8 cellular contexts compared by ENCODE assay signal in genomic region chr11:114774599-114775365, GRCh38.
DNase-seq lines count a peak whose midpoint lies in the region; ATAC-seq and TF ChIP-seq lines count a peak whose summit lies in the region.

No MANE protein-coding gene starts in this region.

- H3K27ac ChIP-seq in KMS-11 (no peak overlapping the region), Panc1 (ENCODE audit: low read length) (no peak overlapping the region), fibroblast of lung (ENCODE audit: insufficient read depth, low read length) (no peak overlapping the region)

- no peaks in the 10 kb centered on the region for H3K27me3 ChIP-seq in KMS-11 (ENCODE audit: insufficient read depth, low read depth)
- no peaks in the 10 kb centered on the region for H3K27me3 ChIP-seq in Panc1 (ENCODE audit: control insufficient read depth, insufficient read depth, low read length)
- no peaks in the 10 kb centered on the region for H3K27me3 ChIP-seq in fibroblast of lung (ENCODE audit: control insufficient read depth, insufficient read depth, low read length)

- TF ChIP-seq CTCF in KMS-11 (conservative IDR thresholded peaks at IDR 0.05; ENCODE audit: low read depth, low read length) (peak; percentile 46; the same call in 1 of the 2 replicates), Panc1 (IDR thresholded peaks at IDR 0.05) (peak; percentile 85), fibroblast of lung (conservative IDR thresholded peaks at IDR 0.05 in 1 of 2, IDR thresholded peaks at IDR 0.05 in 1 of 2; ENCODE audit: low read depth in 1 of 2, low read length in 2 of 2) (peak; percentile 49 to 61)

- in situ Hi-C loops in Panc1 (cut with HindIII; ENCODE audit: low pct_unique_long_range_greater_than_20kb, low sequenced_read_pairs): no loop called here

- CTCF ChIA-PET in Panc1 (lab: Charles Lee): no interaction called here

- H3K9ac ChIP-seq in KMS-11 (no peak overlapping the region), fibroblast of lung (ENCODE audit: insufficient read depth, low read length) (no peak overlapping the region)

- no peak overlapping the region for H3K4me3 ChIP-seq in KMS-11 (IDR thresholded peaks at IDR 0.05; ENCODE audit: insufficient read depth, low read depth, low read length)
- H3K4me3 ChIP-seq in Panc1 (ENCODE audit: low read depth in 2 of 2, low read length in 2 of 2): no peak overlapping the region
- no peak overlapping the region for H3K4me3 ChIP-seq in fibroblast of lung (replicated peaks in 1 of 4; ENCODE audit: control extremely low read depth in 1 of 4, insufficient read depth in 1 of 4, low read depth in 3 of 4, low read length in 4 of 4)

- no peaks in the 10 kb centered on the region for H4K20me1 ChIP-seq in KMS-11 (ENCODE audit: insufficient read depth)
- H4K20me1 ChIP-seq in fibroblast of lung (ENCODE audit: control insufficient read depth, extremely low read depth, insufficient read depth, low read length): no peaks in the 10 kb centered on the region

- H3K36me3 ChIP-seq in KMS-11 (ENCODE audit: insufficient read depth) (no peaks in the 10 kb centered on the region), Panc1 (ENCODE audit: control insufficient read depth, insufficient read depth, low read length) (no peaks in the 10 kb centered on the region), fibroblast of lung (ENCODE audit: control insufficient read depth, insufficient read depth, low read length) (no peaks in the 10 kb centered on the region)

- POLR2A ChIA-PET in Panc1 (lab: Charles Lee): no interaction called here

- intact Hi-C loops in Panc1 (cut with micrococcal nuclease; ENCODE audit: unreplicated experiment): loop anchor here (5.0 kb wide), 1 partner anchor 543 kb away; no protein-coding TSS in a partner anchor

- H2AFZ ChIP-seq in KMS-11 (ENCODE audit: low read depth): no peak overlapping the region
- no peak overlapping the region for H2AFZ ChIP-seq in fibroblast of lung (ENCODE audit: low read length)

- no peaks in the 10 kb centered on the region for H3K4me1 ChIP-seq in KMS-11 (ENCODE audit: low read depth, poor library complexity, severe bottlenecking)
- no peaks in the 10 kb centered on the region for H3K4me1 ChIP-seq in Panc1 (ENCODE audit: control insufficient read depth, insufficient read depth, low read length)
- no peaks in the 10 kb centered on the region for H3K4me1 ChIP-seq in fibroblast of lung (ENCODE audit: control insufficient read depth, extremely low read depth, insufficient read depth, low read length)

- DNase-seq in SIG-M5 treated with dmso at 0.1 percent for 504 hours (lab: John Stamatoyannopoulos, UW; ENCODE audit: unreplicated experiment) (peak; percentile 4), SIG-M5 (lab: John Stamatoyannopoulos, UW) (no peak), Panc1 (ENCODE audit: low read depth, low spot score) (no peak), fibroblast of lung (ENCODE audit: low read depth in 2 of 2) (peak; percentile 38 to 49), nucleus accumbens (lab: John Stamatoyannopoulos, UW) (peak in 42 of 56 donors; percentile 1 to 81 (median 30)), cortex of kidney (lab: John Stamatoyannopoulos, UW) (no peak), hepatic stellate cell (ENCODE audit: low spot score) (no peak)

- ATAC-seq in Panc1: peak; percentile 88

- no TSS peak for BruUV-seq in Panc1 (replicated peaks; lab: Mats Ljungman, UMichigan)

- H3K79me2 ChIP-seq in KMS-11 (ENCODE audit: insufficient read depth, low read depth): no peaks in the 10 kb centered on the region
- H3K79me2 ChIP-seq in fibroblast of lung (ENCODE audit: control insufficient read depth, insufficient read depth, low read length): no peaks in the 10 kb centered on the region

- H3K4me2 ChIP-seq in KMS-11 (no peak overlapping the region), fibroblast of lung (ENCODE audit: extremely low read depth, insufficient read depth, low read length) (no peak overlapping the region)

- no peaks in the 10 kb centered on the region for H3K9me3 ChIP-seq in Panc1 (ENCODE audit: control insufficient read depth, insufficient read depth, low read depth, low read length)
- H3K9me3 ChIP-seq in fibroblast of lung (ENCODE audit: control insufficient read depth, insufficient read depth, low read depth, low read length): no peaks in the 10 kb centered on the region

Comparison
In these comparisons a context has a peak if more than half of its experiments do, and no peak if none do; other contexts are left out.
1. DNase-seq: peak in SIG-M5 treated with dmso at 0.1 percent for 504 hours (single experiment), fibroblast of lung (2 of 2) and nucleus accumbens (42 of 56); none in SIG-M5 (single experiment), Panc1 (single experiment), cortex of kidney (single experiment) and hepatic stellate cell (single experiment).
2. Peak in every context shown above with its lines, with median percentiles within 50 percentile points of each other: CTCF ChIP-seq.